ENCODE assay signal across 12 cellular contexts in the genomic region with DNA sequence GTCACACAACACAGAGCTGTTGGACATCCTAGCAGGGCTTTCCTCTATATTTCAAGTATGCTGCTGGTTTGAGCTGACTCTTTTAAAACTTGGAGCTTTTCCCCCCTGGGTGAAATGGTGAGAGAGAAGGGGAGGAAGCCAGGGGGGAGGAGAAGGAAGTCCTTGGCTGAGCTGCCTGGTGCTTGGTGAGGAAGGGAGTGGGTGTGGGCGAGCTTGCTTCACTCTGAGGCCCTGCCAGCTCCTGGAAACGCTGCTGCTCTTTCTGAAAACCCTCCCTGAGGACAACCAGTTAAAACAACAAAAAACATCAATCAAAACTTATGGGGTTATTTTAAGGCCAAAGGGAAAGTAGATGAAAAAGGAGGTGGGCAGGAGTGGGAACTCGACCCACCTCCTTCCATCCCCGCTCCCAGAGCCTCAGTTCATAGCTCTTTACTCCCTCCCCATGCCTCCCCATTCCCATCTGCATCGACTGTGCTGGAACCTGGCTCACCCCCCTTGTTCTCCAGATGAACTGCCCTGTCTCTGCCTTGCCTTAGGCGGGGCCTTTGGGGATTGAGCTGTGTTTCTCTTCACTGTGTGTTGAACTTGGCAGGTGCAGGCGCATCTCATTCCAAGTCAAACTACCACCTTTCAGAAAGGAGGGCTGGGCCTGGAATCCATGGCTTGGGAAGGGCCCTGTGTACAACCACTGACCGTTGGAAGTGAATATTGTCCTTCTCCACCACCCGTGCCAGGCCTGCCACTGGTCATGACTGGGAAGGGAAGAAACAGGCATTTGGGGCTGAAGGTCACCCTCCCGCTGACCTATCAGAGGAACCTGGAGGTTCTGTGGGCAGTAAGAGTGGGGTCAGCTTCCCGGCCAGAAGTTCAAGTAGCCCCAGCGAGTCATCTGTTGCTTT.
DNase-seq lines count a peak whose midpoint lies in the region; ATAC-seq and TF ChIP-seq lines count a peak whose summit lies in the region.
"Had no signal": no experiment of that assay in that cellular context is flagged by ENCODE, and none has a peak within 500 bp of the region (broad histone marks: within the 10 kb centered on the region; RNA-seq: fewer than 3 reads in every experiment).

No MANE protein-coding gene starts in this region.

- H4K20me1 ChIP-seq in BLaER1: no peaks in the 10 kb centered on the region

- no peak overlapping the region for H2AFZ ChIP-seq in parathyroid adenoma

- peak overlapping the region; percentile 60 for H3K4me2 ChIP-seq in BLaER1
- H3K4me2 ChIP-seq in parathyroid adenoma (ENCODE audit: low read length): no peak overlapping the region

- TF ChIP-seq CTCF in parathyroid adenoma (IDR thresholded peaks at IDR 0.05): no peak

- H3K9ac ChIP-seq in BLaER1 (no peak overlapping the region), parathyroid adenoma (no peak overlapping the region)

- H3K4me1 ChIP-seq in BLaER1: peaks cover 14% of the 10 kb centered on the region
- H3K4me1 ChIP-seq in parathyroid adenoma: no peaks in the 10 kb centered on the region

- H3K27ac ChIP-seq in BLaER1 (peak overlapping the region; percentile 16; the same call in 1 of the 2 replicates), parathyroid adenoma (peak overlapping the region; percentile 25)

- no peaks in the 10 kb centered on the region for H3K9me3 ChIP-seq in BLaER1
- H3K9me3 ChIP-seq in parathyroid adenoma (ENCODE audit: control insufficient read depth, low read length): no peaks in the 10 kb centered on the region

- H3K36me3 ChIP-seq in BLaER1 (no peaks in the 10 kb centered on the region), parathyroid adenoma (ENCODE audit: control insufficient read depth, insufficient read depth, low read length) (no peaks in the 10 kb centered on the region)

- H3K27me3 ChIP-seq in BLaER1 (no peaks in the 10 kb centered on the region), parathyroid adenoma (ENCODE audit: control insufficient read depth, insufficient read depth, low read length) (no peaks in the 10 kb centered on the region)
- H3K27me3 ChIP-seq: dorsolateral prefrontal cortex had no signal

- peak; percentile 26 for DNase-seq in UCSD-AML1 (lab: John Stamatoyannopoulos, UW; ENCODE audit: unreplicated experiment)
- DNase-seq in left cardiac atrium: peak; percentile 89
- DNase-seq in NCI-H526 treated with DMSO at 0.1 percent for 48 hours (lab: John Stamatoyannopoulos, UW): no peak
- no peak for DNase-seq in stimulated activated CD4-positive, alpha-beta T cell treated with anti-CD3 and anti-CD28 coated beads, Interleukin-15, amount 100 ng/mL, for 24 hours
- DNase-seq: activated T-cell treated with anti-CD3 and anti-CD28 coated beads, Interleukin-2, amount 50 U/mL, for 72 hours; NCI-H774; small intestine had no signal

- no peaks in the 10 kb centered on the region for H3K79me2 ChIP-seq in parathyroid adenoma

- H3K4me3 ChIP-seq in BLaER1: no peak overlapping the region
- H3K4me3 ChIP-seq in parathyroid adenoma (ENCODE audit: low read depth, low read length): no peak overlapping the region
- H3K4me3 ChIP-seq: dorsolateral prefrontal cortex had no signal

- intact Hi-C loops in left cardiac atrium (cut with DNase I): no loop called here

- peak; percentile 95 to 96 for ATAC-seq in left cardiac atrium
- ATAC-seq in GM18873 (IDR thresholded peaks at IDR 0.05; ENCODE audit: low FRiP score, unreplicated experiment): no peak
- no peak for ATAC-seq in GM19463 (IDR thresholded peaks at IDR 0.05; ENCODE audit: unreplicated experiment)
- ATAC-seq: activated T-cell treated with anti-CD3 and anti-CD28 coated beads, Interleukin-2, amount 50 U/mL, for 72 hours had no signal

Comparison
In these comparisons a context has a peak if more than half of its experiments do, and no peak if none do; other contexts are left out.
1. DNase-seq: peak in UCSD-AML1 (single experiment) and left cardiac atrium (single experiment); none in NCI-H526 treated with DMSO at 0.1 percent for 48 hours (single experiment) and stimulated activated CD4-positive, alpha-beta T cell treated with anti-CD3 and anti-CD28 coated beads, Interleukin-15, amount 100 ng/mL, for 24 hours (single experiment).
2. ATAC-seq: peak in left cardiac atrium (2 of 2); none in GM18873 (single experiment) and GM19463 (single experiment).